In the genomic region with DNA sequence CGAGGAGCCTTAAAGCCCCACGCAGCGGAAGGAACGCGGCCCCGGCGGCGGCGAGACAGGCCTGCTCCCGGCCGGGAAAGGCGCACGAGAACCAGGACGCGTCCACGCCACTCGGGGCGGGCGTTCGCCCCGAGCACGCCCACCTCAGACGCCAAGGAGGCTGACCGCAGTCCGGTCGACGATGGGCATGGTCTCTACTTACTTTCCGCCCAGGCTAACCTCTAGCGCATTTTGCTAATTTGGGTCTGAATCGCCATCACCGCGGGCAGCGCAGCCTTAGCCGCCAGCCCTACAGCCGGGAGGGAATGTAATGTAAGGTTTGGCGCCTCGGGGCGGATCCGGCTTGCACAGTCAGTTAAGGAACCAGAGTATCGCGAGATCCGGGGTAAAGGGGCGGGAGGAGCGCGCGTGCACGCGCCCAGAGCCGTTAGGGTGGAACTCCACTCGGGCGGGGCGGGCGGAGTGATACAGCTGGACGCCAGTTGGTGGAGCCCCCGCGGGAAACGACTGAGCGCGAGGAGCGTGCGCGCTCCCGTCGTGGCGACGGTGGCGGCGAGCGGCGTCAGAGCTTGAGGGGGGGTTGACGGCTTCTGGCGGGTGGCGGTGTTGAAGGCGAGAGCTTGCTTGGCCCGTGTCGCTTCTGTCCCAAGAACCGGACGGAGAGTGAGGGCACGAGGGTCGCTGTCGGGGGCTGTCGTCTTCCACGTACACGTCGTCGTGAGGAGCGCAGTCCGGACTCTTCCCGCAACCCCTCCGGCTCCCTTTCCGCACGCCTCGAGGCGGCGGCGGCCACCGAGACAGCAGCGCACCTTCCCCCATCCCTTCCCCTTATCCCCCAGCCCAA, we compare ENCODE assay signal across 8 cellular contexts. TPM values are rescaled to one million over a fixed set of nuclear protein-coding genes. Genes with fewer than 3 reads are reported as not detected.
DNase-seq lines count a peak whose midpoint lies in the region; ATAC-seq, FAIRE-seq and TF ChIP-seq lines count a peak whose summit lies in the region.

A gene with protein sequence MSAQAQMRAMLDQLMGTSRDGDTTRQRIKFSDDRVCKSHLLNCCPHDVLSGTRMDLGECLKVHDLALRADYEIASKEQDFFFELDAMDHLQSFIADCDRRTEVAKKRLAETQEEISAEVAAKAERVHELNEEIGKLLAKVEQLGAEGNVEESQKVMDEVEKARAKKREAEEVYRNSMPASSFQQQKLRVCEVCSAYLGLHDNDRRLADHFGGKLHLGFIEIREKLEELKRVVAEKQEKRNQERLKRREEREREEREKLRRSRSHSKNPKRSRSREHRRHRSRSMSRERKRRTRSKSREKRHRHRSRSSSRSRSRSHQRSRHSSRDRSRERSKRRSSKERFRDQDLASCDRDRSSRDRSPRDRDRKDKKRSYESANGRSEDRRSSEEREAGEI (plus strand): TSS at position 529 of the 844 bp plus-strand sequence. CDS start 368 bp downstream, outside the sequence.

- peak within 1 kb of the TSS; percentile 98 for H3K4me3 ChIP-seq in OCI-LY3 (ENCODE audit: low read length)

- peak within 1 kb of the TSS; percentile 78 for H3K27ac ChIP-seq in OCI-LY3 (ENCODE audit: low read length)

- peaks cover 5% of the 10 kb centered on the region for H3K27me3 Mint-ChIP-seq in endothelial cell (ENCODE audit: unreplicated experiment)

- H3K4me1 ChIP-seq in OCI-LY3 (ENCODE audit: low read length): peaks cover 20% of the 10 kb centered on the region

- H3K4me2 ChIP-seq in OCI-LY3 (ENCODE audit: low read length): peak within 1 kb of the TSS; percentile 84

- FAIRE-seq in D721Med (lab: Jason Lieb, UNC): no peak

- H3K9me3 Mint-ChIP-seq in endothelial cell (ENCODE audit: unreplicated experiment): no peaks in the 10 kb centered on the region

- TF ChIP-seq CTCF in D721Med (IDR thresholded peaks at IDR 0.05; ENCODE audit: insufficient read depth, missing control alignments) (peak; percentile 3), OCI-LY3 (IDR thresholded peaks at IDR 0.05; ENCODE audit: low read depth, low read length) (0 out of 2 replicates have a peak, but pooled peaks have one; percentile 10), endothelial cell (IDR thresholded peaks at IDR 0.05; ENCODE audit: unreplicated experiment) (no peak)

- H4K20me1 ChIP-seq in OCI-LY3 (ENCODE audit: insufficient read depth, low read length): peaks cover 36% of the 10 kb centered on the region

- no peaks in the 10 kb centered on the region for H3K36me3 Mint-ChIP-seq in endothelial cell (ENCODE audit: low read depth, unreplicated experiment)

- H3K4me3 Mint-ChIP-seq in endothelial cell (ENCODE audit: unreplicated experiment): peak within 1 kb of the TSS; percentile 97

- peak; percentile 75 for ATAC-seq in GM21515 (IDR thresholded peaks at IDR 0.05; ENCODE audit: unreplicated experiment)

- peak within 1 kb of the TSS; percentile 44; the same call in 1 of the 2 replicates for H2AFZ ChIP-seq in OCI-LY3 (ENCODE audit: low read depth, low read length)

- H3K36me3 ChIP-seq in OCI-LY3 (replicated peaks; ENCODE audit: low read depth, low read length): peaks cover 13% of the 10 kb centered on the region

- peak within 1 kb of the TSS; percentile 95 for H3K9ac ChIP-seq in OCI-LY3 (ENCODE audit: low read length)

- peak within 1 kb of the TSS; percentile 99 for H3K27ac Mint-ChIP-seq in endothelial cell (ENCODE audit: unreplicated experiment)

- peaks cover 23% of the 10 kb centered on the region for H3K4me1 Mint-ChIP-seq in endothelial cell (ENCODE audit: unreplicated experiment)

- peak; percentile 65 for DNase-seq in D721Med (ENCODE audit: insufficient read length, low spot score)
- peak; percentile 89 for DNase-seq in HuH-7 (ENCODE audit: low spot score)
- DNase-seq in activated CD8-positive, alpha-beta memory T cell treated with anti-CD3 and anti-CD28 coated beads, Interleukin-2, amount 50 U/mL, for 48 hours: peak; percentile 99
- peak; percentile 99 for DNase-seq in endothelial cell (ENCODE audit: low spot score)
- DNase-seq in middle frontal gyrus (ENCODE audit: extremely low spot score, low spot score): peak; percentile 99
- peak; percentile 98 to 99 for DNase-seq in stimulated activated CD8-positive, alpha-beta memory T cell treated with anti-CD3 and anti-CD28 coated beads, Interleukin-2, amount 100 ng/mL, for 48 hours (ENCODE audit: low read depth in 2 of 2)

- no peaks in the 10 kb centered on the region for H3K27me3 ChIP-seq in OCI-LY3 (ENCODE audit: low read depth, low read length)

- no peaks in the 10 kb centered on the region for H3K9me3 ChIP-seq in OCI-LY3 (ENCODE audit: insufficient read depth, low read length)

- H3K79me2 ChIP-seq in OCI-LY3 (ENCODE audit: low read length): peaks cover 65% of the 10 kb centered on the region

RNA-seq across cellular contexts. Expression of the gene that starts here (rescaled TPM):
- total RNA-seq in endothelial cell (ENCODE audit: unreplicated experiment): 83.5 TPM

Comparison
In these comparisons a context has a peak if more than half of its experiments do, and no peak if none do; other contexts are left out.
1. Peak in every context shown above with its lines: DNase-seq, ATAC-seq, H3K4me3 ChIP-seq and H3K27ac ChIP-seq.